Comparison of ENCODE assay signal across 8 cellular contexts in the genomic region with DNA sequence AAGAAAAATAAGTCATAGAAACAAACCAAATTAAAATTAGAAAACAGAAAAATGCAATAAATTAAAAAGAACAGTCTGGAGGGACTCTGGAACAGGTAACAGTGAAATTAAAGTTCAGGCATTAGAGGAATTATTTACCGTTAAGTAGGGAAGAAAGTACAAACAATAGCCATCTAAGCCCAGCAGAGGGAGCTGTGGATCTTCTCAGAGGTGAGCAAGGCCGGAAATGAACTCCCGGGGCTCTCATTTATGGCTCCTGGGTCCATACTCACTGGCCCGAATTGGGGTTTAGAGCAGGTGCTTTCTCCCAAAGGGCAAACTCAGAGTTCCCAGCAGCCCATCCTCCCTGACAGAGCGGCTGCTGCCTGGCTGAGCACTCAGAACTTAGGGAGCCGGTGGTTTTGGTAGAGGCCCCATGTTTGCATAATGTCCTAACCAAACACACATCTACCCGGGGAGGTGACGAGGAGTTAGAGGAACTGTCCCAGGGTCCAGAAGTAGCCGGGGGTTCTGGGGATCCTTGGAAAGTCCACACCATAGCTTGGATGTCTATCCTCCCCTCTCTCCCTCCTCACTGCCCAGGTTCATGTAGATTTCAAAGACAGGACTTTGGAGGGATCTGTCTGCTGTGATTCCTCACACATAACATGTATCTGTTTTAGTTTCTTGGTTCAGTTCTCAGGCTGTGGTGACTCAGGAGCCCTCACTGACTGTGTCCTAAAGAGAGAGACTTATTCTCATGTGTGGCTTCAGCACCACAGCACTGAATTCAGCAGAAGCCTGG.
DNase-seq lines count a peak whose midpoint lies in the region; ATAC-seq and TF ChIP-seq lines count a peak whose summit lies in the region.

No MANE protein-coding gene starts in this region.

- peak; percentile 13 to 51 (median 44) for DNase-seq in CD4-positive, alpha-beta T cell
- peak; percentile 21 for DNase-seq in activated effector memory CD4-positive, alpha-beta T cell treated with Interleukin-2 at 50 U/mL for 16 hours
- no peak for DNase-seq in glutamatergic neuron
- DNase-seq in sciatic nerve (ENCODE audit: low spot score) = no peak
- no peak for DNase-seq in cortex of kidney (lab: John Stamatoyannopoulos, UW)

- no peaks in the 10 kb centered on the region for H3K9me3 Mint-ChIP-seq in CD4-positive, alpha-beta T cell
- H3K9me3 Mint-ChIP-seq in glutamatergic neuron (ENCODE audit: unreplicated experiment) = no peaks in the 10 kb centered on the region

- H3K27me3 Mint-ChIP-seq in CD4-positive, alpha-beta T cell = peaks cover 11% of the 10 kb centered on the region
- peaks cover 8% of the 10 kb centered on the region for H3K27me3 Mint-ChIP-seq in glutamatergic neuron (ENCODE audit: unreplicated experiment)

- peaks cover 3% of the 10 kb centered on the region for H3K27me3 ChIP-seq in CD4-positive, alpha-beta T cell (ENCODE audit: control insufficient read depth, insufficient read depth, low read length)

- CTCF ChIA-PET in CD4-positive, alpha-beta T cell (lab: Charles Lee) = interaction anchor here (0.6 kb wide), 2 partner anchors 39 to 75 kb away, joined by 3 read pairs; no protein-coding TSS in a partner anchor

- intact Hi-C loops in CD4-positive, alpha-beta T cell (cut with DNase I, micrococcal nuclease) = loop anchor here (2.0 kb wide), 2 partner anchors 38 to 78 kb away; no protein-coding TSS in a partner anchor
- intact Hi-C loops in sciatic nerve (cut with DNase I) = no loop called here

- no peak overlapping the region for H3K27ac Mint-ChIP-seq in CD4-positive, alpha-beta T cell
- no peak overlapping the region for H3K27ac Mint-ChIP-seq in glutamatergic neuron (ENCODE audit: unreplicated experiment)

- peak; percentile 35; the same call in 1 of the 2 replicates for TF ChIP-seq POLR2A in Raji (IDR thresholded peaks at IDR 0.05; ENCODE audit: insufficient read depth, low read depth, low read length)

- H3K27ac ChIP-seq in CD4-positive, alpha-beta T cell (ENCODE audit: low read depth, low read length) = no peak overlapping the region

- peak; percentile 68 for TF ChIP-seq CTCF in CD4-positive, alpha-beta T cell (IDR thresholded peaks at IDR 0.05)
- TF ChIP-seq CTCF in LNCAP (IDR thresholded peaks at IDR 0.05) = peak; percentile 75
- peak; percentile 78 for TF ChIP-seq CTCF in glutamatergic neuron (IDR thresholded peaks at IDR 0.05; ENCODE audit: partially characterized antibody, unreplicated experiment)

- ATAC-seq in CD4-positive, alpha-beta T cell (ENCODE audit: poor library complexity) = peak; percentile 81
- ATAC-seq in GM19397 (IDR thresholded peaks at IDR 0.05; ENCODE audit: unreplicated experiment) = peak; percentile 57
- peak; percentile 46 for ATAC-seq in sciatic nerve

- H3K4me1 Mint-ChIP-seq in CD4-positive, alpha-beta T cell (ENCODE audit: low read depth) = peaks cover 6% of the 10 kb centered on the region
- H3K4me1 Mint-ChIP-seq in glutamatergic neuron (ENCODE audit: low read depth, unreplicated experiment) = no peaks in the 10 kb centered on the region

- no peaks in the 10 kb centered on the region for H3K9me3 ChIP-seq in CD4-positive, alpha-beta T cell (ENCODE audit: control insufficient read depth, low read length)

- no peaks in the 10 kb centered on the region for H3K36me3 Mint-ChIP-seq in CD4-positive, alpha-beta T cell (ENCODE audit: low read depth)
- H3K36me3 Mint-ChIP-seq in glutamatergic neuron (ENCODE audit: unreplicated experiment) = peaks cover 5% of the 10 kb centered on the region

- H3K4me3 Mint-ChIP-seq in CD4-positive, alpha-beta T cell = no peak overlapping the region
- no peak overlapping the region for H3K4me3 Mint-ChIP-seq in glutamatergic neuron (ENCODE audit: unreplicated experiment)

- POLR2A ChIA-PET in CD4-positive, alpha-beta T cell (lab: Charles Lee) = no interaction called here

Comparison
In these comparisons a context has a peak if more than half of its experiments do, and no peak if none do; other contexts are left out.
1. DNase-seq: peak in CD4-positive, alpha-beta T cell (10 of 10) and activated effector memory CD4-positive, alpha-beta T cell treated with Interleukin-2 at 50 U/mL for 16 hours (single experiment); none in glutamatergic neuron (single experiment), sciatic nerve (single experiment) and cortex of kidney (single experiment).
2. Peak in every context shown above with its lines, with median percentiles within 50 percentile points of each other: ATAC-seq and CTCF ChIP-seq.